ENCODE assay signal across 16 cellular contexts in the genomic region with DNA sequence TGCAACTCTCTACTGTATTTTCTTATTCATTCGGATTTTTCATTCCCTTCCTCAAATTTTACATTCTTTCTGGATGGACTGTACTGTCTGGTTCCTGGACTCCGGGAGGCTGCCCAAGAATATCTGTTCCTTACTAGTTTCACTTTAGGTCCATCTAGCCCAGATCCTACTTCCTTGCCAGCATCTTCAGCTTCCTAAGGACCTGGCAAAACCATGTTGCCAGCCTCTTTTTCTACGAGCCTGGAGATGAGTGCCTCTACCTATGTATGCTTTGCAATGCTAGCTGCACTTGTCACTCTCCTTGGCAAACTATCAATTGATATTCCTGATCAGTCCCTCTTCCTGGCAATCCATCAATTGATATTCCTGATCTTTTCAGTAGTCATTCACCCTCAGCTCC. TPM values are rescaled to one million over a fixed set of nuclear protein-coding genes. Genes with fewer than 3 reads are reported as not detected.
DNase-seq lines count a peak whose midpoint lies in the region; ATAC-seq and TF ChIP-seq lines count a peak whose summit lies in the region.
"Had no signal": no experiment of that assay in that cellular context is flagged by ENCODE, and none has a peak within 500 bp of the region (broad histone marks: within the 10 kb centered on the region; RNA-seq: fewer than 3 reads in every experiment).

No MANE protein-coding gene starts in this region.

- no peak for TF ChIP-seq EP300 in esophagus muscularis mucosa (IDR thresholded peaks at IDR 0.05)

- peaks cover 42% of the 10 kb centered on the region for H3K4me1 Mint-ChIP-seq in chondrocyte (ENCODE audit: low read depth)

- no peak overlapping the region for H3K4me2 ChIP-seq in osteoblast (ENCODE audit: insufficient read depth, low read length)

- H3K4me3 Mint-ChIP-seq in chondrocyte (ENCODE audit: unreplicated experiment): no peak overlapping the region
- H3K4me3 Mint-ChIP-seq: CD4-positive, alpha-beta memory T cell had no signal

- peaks cover 0 to 5% (median 0%) of the 10 kb centered on the region in 4 donors for H3K27me3 ChIP-seq in esophagus muscularis mucosa
- H3K27me3 ChIP-seq in osteoblast (ENCODE audit: insufficient read depth, low read length): no peaks in the 10 kb centered on the region
- no peaks in the 10 kb centered on the region for H3K27me3 ChIP-seq in uterus

- H3K36me3 ChIP-seq in esophagus muscularis mucosa: no peaks in the 10 kb centered on the region
- no peaks in the 10 kb centered on the region for H3K36me3 ChIP-seq in osteoblast (ENCODE audit: insufficient read depth, low read length)
- no peaks in the 10 kb centered on the region for H3K36me3 ChIP-seq in uterus

- H3K27ac Mint-ChIP-seq in chondrocyte (ENCODE audit: unreplicated experiment): peak overlapping the region; percentile 41
- H3K27ac Mint-ChIP-seq: CD4-positive, alpha-beta memory T cell had no signal

- ATAC-seq in Right ventricle myocardium superior (ENCODE audit: poor library complexity): no peak

- H3K27ac ChIP-seq in esophagus muscularis mucosa (replicated peaks in 1 of 4) (no peak overlapping the region), osteoblast (ENCODE audit: low read depth, low read length) (no peak overlapping the region), uterus (no peak overlapping the region)

- H4K20me1 ChIP-seq in osteoblast (ENCODE audit: insufficient read depth, low read length): no peaks in the 10 kb centered on the region

- H3K9me3 Mint-ChIP-seq in chondrocyte (ENCODE audit: low read depth): peaks cover 4% of the 10 kb centered on the region

- DNase-seq in chondrocyte (ENCODE audit: low spot score) (no peak), esophagus muscularis mucosa (ENCODE audit: extremely low spot score) (peak; percentile 79), osteoblast (ENCODE audit: insufficient read length, low spot score, missing footprints) (peak; percentile 57), uterus (no peak), EL (no peak), Right ventricle myocardium superior (no peak)
- DNase-seq: C1 segment of cervical spinal cord; Calu3; CD4-positive, alpha-beta memory T cell; COR-L47; DMS53; DMS79 treated with DMSO at 0.1 percent for 48 hours; GOT3; H7; HCEC 1CT had no signal

- H3K4me3 ChIP-seq in esophagus muscularis mucosa (no peak overlapping the region), osteoblast (ENCODE audit: insufficient read depth, low read length) (no peak overlapping the region), uterus (no peak overlapping the region)

- no peak for TF ChIP-seq CTCF in chondrocyte (IDR thresholded peaks at IDR 0.05)
- no peak for TF ChIP-seq CTCF in esophagus muscularis mucosa (IDR thresholded peaks at IDR 0.05)
- TF ChIP-seq CTCF in osteoblast (IDR thresholded peaks at IDR 0.05; ENCODE audit: extremely low read depth, low read depth, low read length): no peak
- TF ChIP-seq CTCF in uterus (IDR thresholded peaks at IDR 0.05): no peak

- no peaks in the 10 kb centered on the region for H3K36me3 Mint-ChIP-seq in chondrocyte (ENCODE audit: low read depth)
- H3K36me3 Mint-ChIP-seq: CD4-positive, alpha-beta memory T cell had no signal

- no peak overlapping the region for H2AFZ ChIP-seq in osteoblast (ENCODE audit: low read length)

- 88% methylated on average over 3 of the region's 3 CpGs for WGBS in esophagus muscularis mucosa

- TF ChIP-seq POLR2A in esophagus muscularis mucosa (IDR thresholded peaks at IDR 0.05; ENCODE audit: low read depth): no peak
- TF ChIP-seq POLR2A in uterus (IDR thresholded peaks at IDR 0.05): no peak

- intact Hi-C loops in esophagus muscularis mucosa (cut with DNase I) (no loop called here), uterus (cut with DNase I; ENCODE audit: low total_unique reads) (no loop called here), Right ventricle myocardium superior (cut with DNase I) (no loop called here)

- no peaks in the 10 kb centered on the region for H3K27me3 Mint-ChIP-seq in chondrocyte (ENCODE audit: low read depth)

- no peaks in the 10 kb centered on the region for H3K9me3 ChIP-seq in esophagus muscularis mucosa
- no peaks in the 10 kb centered on the region for H3K9me3 ChIP-seq in osteoblast (ENCODE audit: low read depth, low read length)
- no peaks in the 10 kb centered on the region for H3K9me3 ChIP-seq in uterus

- H3K79me2 ChIP-seq in osteoblast (ENCODE audit: insufficient read depth, low read length): no peaks in the 10 kb centered on the region

- peaks cover 0 to 8% (median 5%) of the 10 kb centered on the region in 4 donors for H3K4me1 ChIP-seq in esophagus muscularis mucosa
- peaks cover 6% of the 10 kb centered on the region for H3K4me1 ChIP-seq in osteoblast (ENCODE audit: insufficient read depth, low read length)
- H3K4me1 ChIP-seq in uterus: no peaks in the 10 kb centered on the region

RNA-seq across cellular contexts. Expression of a gene that starts 5.6 kb away (rescaled TPM):
- total RNA-seq in chondrocyte: 1.1 to 2.3 TPM (median 1.8 TPM) in 3 replicates
- total RNA-seq in esophagus muscularis mucosa: 10 to 100 TPM in 1 of 4 donors, 1 to 10 TPM in 3; 5.8 to 14.7 (median 8.4) TPM
- 6.2 and 9.8 TPM in 2 replicates for total RNA-seq in osteoblast
- total RNA-seq in uterus: 10 to 100 TPM in 2 of 4 donors, 1 to 10 TPM in 1, under 1 TPM in 1; 0.29 to 12.9 (median 8.8) TPM
- 10.3 TPM for total RNA-seq in Right ventricle myocardium superior
- total RNA-seq: A673; CD4-positive, alpha-beta memory T cell had no signal

Comparison
In these comparisons a context has a peak if more than half of its experiments do, and no peak if none do; other contexts are left out.
1. DNase-seq: peak in esophagus muscularis mucosa (single experiment) and osteoblast (single experiment); none in chondrocyte (single experiment), uterus (0 of 2), EL (single experiment) and Right ventricle myocardium superior (single experiment).